ENCODE assay signal across 26 cellular contexts in the genomic region with DNA sequence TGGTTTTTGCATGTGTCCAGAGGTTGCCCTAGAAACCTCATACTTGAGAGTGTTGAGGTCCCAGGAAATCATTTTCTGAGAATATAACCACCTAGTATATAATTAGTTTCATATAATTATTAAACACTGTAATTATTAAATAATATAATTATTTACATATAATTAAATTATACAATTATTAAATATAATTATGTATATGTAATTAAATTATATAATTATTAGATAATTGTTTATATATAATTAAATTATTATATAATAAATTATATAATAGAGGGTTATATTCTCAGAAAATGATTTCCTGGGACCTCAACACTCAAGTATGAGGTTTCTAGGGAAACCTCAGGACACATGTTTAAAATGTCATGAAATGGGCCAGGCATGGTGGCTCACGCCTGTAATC. TPM values are rescaled to one million over a fixed set of nuclear protein-coding genes. Genes with fewer than 3 reads are reported as not detected.
DNase-seq lines count a peak whose midpoint lies in the region; ATAC-seq, FAIRE-seq and TF ChIP-seq lines count a peak whose summit lies in the region.
"Had no signal": no experiment of that assay in that cellular context is flagged by ENCODE, and none has a peak within 500 bp of the region (broad histone marks: within the 10 kb centered on the region; RNA-seq: fewer than 3 reads in every experiment).

No MANE protein-coding gene starts in this region.

- ATAC-seq in pancreas = no peak
- ATAC-seq: A549 had no signal

- intact Hi-C loops in pancreas (cut with DNase I) = no loop called here

- no peak overlapping the region for H3K27ac ChIP-seq in pancreas
- H3K27ac ChIP-seq: 22Rv1; A549; BLaER1 treated with 17β-estradiol and CSF1 and Interleukin-3, amounts not matched to agents 10 nM and 100 nM had no signal

- 95 to 96% methylated on average over 1 of the region's 1 CpG for WGBS in pancreas, 2 donors

- no peak overlapping the region for H3K4me3 ChIP-seq in pancreas
- H3K4me3 ChIP-seq: A549; BLaER1 treated with 17β-estradiol and CSF1 and Interleukin-3, amounts not matched to agents 10 nM and 100 nM; HAP-1 had no signal

- H3K9me3 ChIP-seq in pancreas = no peaks in the 10 kb centered on the region
- H3K9me3 ChIP-seq: A549; BE2C; BLaER1 treated with 17β-estradiol and CSF1 and Interleukin-3, amounts not matched to agents 10 nM and 100 nM; HAP-1 had no signal

- no peaks in the 10 kb centered on the region for H3K27me3 ChIP-seq in pancreas
- H3K27me3 ChIP-seq: BE2C; BLaER1 treated with 17β-estradiol and CSF1 and Interleukin-3, amounts not matched to agents 10 nM and 100 nM had no signal

- FAIRE-seq in A204.1 (lab: Jason Lieb, UNC) (peak; percentile 96), TTC549 (lab: Jason Lieb, UNC) (peak; percentile 80), frontal cortex (lab: Jason Lieb, UNC) (peak; percentile 81), pancreas (lab: Jason Lieb, UNC) (peak; percentile 87)
- FAIRE-seq: A549, D721Med, GM12891, GM18507, H54 had no signal

- H3K36me3 ChIP-seq in pancreas = no peaks in the 10 kb centered on the region
- H3K36me3 ChIP-seq: BLaER1 treated with 17β-estradiol and CSF1 and Interleukin-3, amounts not matched to agents 10 nM and 100 nM had no signal

- DNase-seq in frontal cortex (ENCODE audit: low spot score in 2 of 2) (no peak), pancreas (no peak), NCI-H1436 (lab: John Stamatoyannopoulos, UW) (no peak), NCI-H2227 treated with DMSO at 0.1 percent for 48 hours (lab: John Stamatoyannopoulos, UW) (no peak), cerebellar nuclear complex (lab: John Stamatoyannopoulos, UW) (no peak)
- DNase-seq: ACHN; AML-193; BE2C; CD4-positive, alpha-beta T cell; CD8-positive, alpha-beta memory T cell; DMS 273 treated with DMSO at 0.1 percent for 48 hours; DMS79; EL; GF-D8; GOT3; HFFc6 had no signal

- no peak for TF ChIP-seq CTCF in pancreas (IDR thresholded peaks at IDR 0.05)

- no peaks in the 10 kb centered on the region for H3K4me1 ChIP-seq in pancreas
- H3K4me1 ChIP-seq: A549; BLaER1 treated with 17β-estradiol and CSF1 and Interleukin-3, amounts not matched to agents 10 nM and 100 nM; HAP-1 had no signal

RNA-seq across cellular contexts. Expression of a gene that starts 27.6 kb away (rescaled TPM):
- 88.5 TPM for total RNA-seq in frontal cortex
- 10 to 100 TPM; 25.6 to 48.0 (median 34.8) TPM for total RNA-seq in pancreas
- polyA plus RNA-seq in pancreas = 10 to 100 TPM in 1 of 2 donors, 1 to 10 TPM in 1; 7.7 to 22.3 TPM
